ENCODE assay signal across 19 cellular contexts in the genomic region with DNA sequence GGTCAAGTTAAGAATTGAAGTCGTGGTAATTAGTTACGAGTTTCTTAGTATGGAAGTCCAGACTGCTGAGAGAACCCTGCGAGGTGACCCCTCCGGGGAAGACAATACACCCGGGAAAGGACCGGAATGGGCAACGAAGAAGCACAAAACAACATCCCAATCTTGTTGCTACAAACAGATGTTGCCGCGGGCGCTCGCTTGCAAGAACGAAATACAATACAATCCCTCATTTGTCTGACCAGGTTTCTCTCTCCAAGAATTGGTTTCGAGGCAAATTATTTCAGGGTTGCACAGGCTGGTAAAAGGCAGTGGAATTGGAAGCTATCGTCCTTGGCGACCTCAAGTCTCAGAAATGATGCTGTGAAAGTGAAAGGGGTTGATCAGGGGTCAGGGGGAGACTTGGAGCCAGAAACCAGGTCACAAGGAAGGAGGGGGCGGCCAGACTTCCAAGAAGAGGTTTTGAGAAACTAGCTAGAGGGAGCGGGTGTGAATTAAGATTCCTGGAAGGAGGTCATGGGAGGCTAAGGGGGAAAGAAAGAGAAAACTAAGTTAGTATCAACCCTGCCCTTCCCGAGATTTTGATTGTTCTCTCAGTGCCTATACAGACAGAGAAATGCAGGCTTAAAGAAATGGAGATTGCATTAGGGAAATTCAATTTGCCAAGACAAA.
DNase-seq lines count a peak whose midpoint lies in the region; ATAC-seq lines count a peak whose summit lies in the region.
"Had no signal": no experiment of that assay in that cellular context is flagged by ENCODE, and none has a peak within 500 bp of the region (broad histone marks: within the 10 kb centered on the region; RNA-seq: fewer than 3 reads in every experiment).

No MANE protein-coding gene starts in this region.

- ATAC-seq in GM21737 (IDR thresholded peaks at IDR 0.05; ENCODE audit: unreplicated experiment) = no peak
- ATAC-seq in GM21717 (IDR thresholded peaks at IDR 0.05; ENCODE audit: unreplicated experiment) = no peak
- ATAC-seq: A549; foreskin keratinocyte; left lobe of liver; Right ventricle myocardium inferior; stimulated activated memory B cell treated with anti-CD40 and anti-IgM and Interleukin-4, amounts not matched to agents 10 μg/mL and 1 μg/mL and 100 μg/mL, for 72 hours had no signal

- no peak overlapping the region for H3K9ac ChIP-seq in adipocyte (ENCODE audit: low read length)

- H3K4me3 ChIP-seq in adipocyte (ENCODE audit: low read length) = peak overlapping the region; percentile 74
- peak overlapping the region; percentile 37 for H3K4me3 ChIP-seq in neuron (ENCODE audit: low read length)
- H3K4me3 ChIP-seq: A549, thoracic aorta had no signal

- H3K27me3 ChIP-seq in adipocyte (replicated peaks; ENCODE audit: control insufficient read depth, insufficient read depth, low read length) (no peaks in the 10 kb centered on the region), neuron (ENCODE audit: insufficient read depth, low read length) (no peaks in the 10 kb centered on the region)
- H3K27me3 ChIP-seq: foreskin keratinocyte had no signal

- H3K4me1 ChIP-seq in adipocyte (ENCODE audit: control insufficient read depth, insufficient read depth, low read length) = peaks cover 15% of the 10 kb centered on the region
- peaks cover 46% of the 10 kb centered on the region for H3K4me1 ChIP-seq in neuron (ENCODE audit: insufficient read depth, low read length)
- H3K4me1 ChIP-seq: A549, foreskin keratinocyte had no signal

- no peaks in the 10 kb centered on the region for H3K9me3 ChIP-seq in adipocyte (ENCODE audit: control insufficient read depth, low read length)
- H3K9me3 ChIP-seq in neuron (ENCODE audit: low read length) = no peaks in the 10 kb centered on the region
- H3K9me3 ChIP-seq: A549, thoracic aorta had no signal

- in situ Hi-C loops in G401 (cut with HindIII; ENCODE audit: low sequenced_read_pairs) = no loop called here

- H3K36me3 ChIP-seq in adipocyte (ENCODE audit: control insufficient read depth, insufficient read depth, low read length, severe bottlenecking) = no peaks in the 10 kb centered on the region
- H3K36me3 ChIP-seq in neuron (ENCODE audit: insufficient read depth, low read length) = no peaks in the 10 kb centered on the region
- H3K36me3 ChIP-seq: thoracic aorta had no signal

- DNase-seq in G401 (ENCODE audit: low spot score) (peak; percentile 63), adipocyte (ENCODE audit: low read depth) (peak; percentile 6), foreskin melanocyte (peak; percentile 66), NCI-H2081 treated with DMSO at 0.1 percent for 48 hours (lab: John Stamatoyannopoulos, UW) (no peak)
- DNase-seq in activated CD8-positive, alpha-beta memory T cell treated with anti-CD3 and anti-CD28 coated beads, Interleukin-2, amount 50 U/mL, for 4 hours = no peak
- DNase-seq: activated naive CD4-positive, alpha-beta T cell; foreskin keratinocyte; GOT3; MM.1S; NCI-H187 treated with DMSO at 0.1 percent for 48 hours; NCI-H524 had no signal

- H2AFZ ChIP-seq in neuron (ENCODE audit: low read depth, low read length) = peak overlapping the region; percentile 11

Comparison
In these comparisons a context has a peak if more than half of its experiments do, and no peak if none do; other contexts are left out.
1. DNase-seq: peak in G401 (single experiment), adipocyte (single experiment) and foreskin melanocyte (single experiment); none in activated CD8-positive, alpha-beta memory T cell treated with anti-CD3 and anti-CD28 coated beads, Interleukin-2, amount 50 U/mL, for 4 hours (single experiment) and NCI-H2081 treated with DMSO at 0.1 percent for 48 hours (single experiment).